In the genomic region with DNA sequence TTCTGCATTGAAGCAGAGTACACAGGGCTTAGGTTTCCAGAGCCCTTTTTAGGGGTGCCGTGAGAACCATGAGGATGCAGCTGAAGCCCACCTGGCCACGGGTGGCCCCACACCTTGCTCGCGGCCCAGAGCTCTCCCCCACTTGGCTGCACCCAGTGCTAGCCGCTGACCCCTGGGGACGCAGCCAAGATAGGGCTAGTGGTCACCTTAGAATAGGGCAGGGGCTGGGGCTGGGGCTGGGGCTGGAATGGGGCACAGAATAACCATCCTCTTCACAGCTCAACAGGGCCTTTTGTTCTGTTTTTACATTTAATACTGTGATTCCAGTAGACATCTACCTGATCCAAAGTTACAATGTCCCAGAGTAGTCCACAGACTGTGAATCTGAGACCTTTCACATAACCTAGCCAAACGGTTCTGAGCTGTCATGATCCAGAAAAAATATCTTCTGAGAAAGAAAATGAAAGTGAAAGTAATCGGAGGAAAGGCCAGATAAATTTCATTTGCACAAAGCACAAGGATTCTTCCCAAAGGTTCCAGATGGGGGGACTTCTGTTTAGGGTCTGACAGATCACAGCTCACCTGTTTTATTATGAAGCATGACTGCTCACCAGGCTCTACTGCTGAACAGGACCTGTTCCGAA, we compare ENCODE assay signal across 1 cellular context.
TF ChIP-seq lines count a peak whose summit lies in the region.

No MANE protein-coding gene starts in this region.

TF ChIP-seq in SK-N-SH treated with all-trans-retinoic acid at 6 μM for 48 hours, 23 proteins besides CTCF, POLR2A, EP300 and RAD21 (continued from another document):
- TF ChIP-seq, protein P1, sequence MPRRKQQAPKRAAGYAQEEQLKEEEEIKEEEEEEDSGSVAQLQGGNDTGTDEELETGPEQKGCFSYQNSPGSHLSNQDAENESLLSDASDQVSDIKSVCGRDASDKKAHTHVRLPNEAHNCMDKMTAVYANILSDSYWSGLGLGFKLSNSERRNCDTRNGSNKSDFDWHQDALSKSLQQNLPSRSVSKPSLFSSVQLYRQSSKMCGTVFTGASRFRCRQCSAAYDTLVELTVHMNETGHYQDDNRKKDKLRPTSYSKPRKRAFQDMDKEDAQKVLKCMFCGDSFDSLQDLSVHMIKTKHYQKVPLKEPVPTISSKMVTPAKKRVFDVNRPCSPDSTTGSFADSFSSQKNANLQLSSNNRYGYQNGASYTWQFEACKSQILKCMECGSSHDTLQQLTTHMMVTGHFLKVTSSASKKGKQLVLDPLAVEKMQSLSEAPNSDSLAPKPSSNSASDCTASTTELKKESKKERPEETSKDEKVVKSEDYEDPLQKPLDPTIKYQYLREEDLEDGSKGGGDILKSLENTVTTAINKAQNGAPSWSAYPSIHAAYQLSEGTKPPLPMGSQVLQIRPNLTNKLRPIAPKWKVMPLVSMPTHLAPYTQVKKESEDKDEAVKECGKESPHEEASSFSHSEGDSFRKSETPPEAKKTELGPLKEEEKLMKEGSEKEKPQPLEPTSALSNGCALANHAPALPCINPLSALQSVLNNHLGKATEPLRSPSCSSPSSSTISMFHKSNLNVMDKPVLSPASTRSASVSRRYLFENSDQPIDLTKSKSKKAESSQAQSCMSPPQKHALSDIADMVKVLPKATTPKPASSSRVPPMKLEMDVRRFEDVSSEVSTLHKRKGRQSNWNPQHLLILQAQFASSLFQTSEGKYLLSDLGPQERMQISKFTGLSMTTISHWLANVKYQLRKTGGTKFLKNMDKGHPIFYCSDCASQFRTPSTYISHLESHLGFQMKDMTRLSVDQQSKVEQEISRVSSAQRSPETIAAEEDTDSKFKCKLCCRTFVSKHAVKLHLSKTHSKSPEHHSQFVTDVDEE (CRISPR knock-in tag; IDR thresholded peaks at IDR 0.05) = no peak
- no peak for TF ChIP-seq BACH2 (CRISPR knock-in tag; IDR thresholded peaks at IDR 0.05; ENCODE audit: borderline replicate concordance)
